In genomic region chr6:26600759-26601158, GRCh38 we compare ENCODE assay signal across 14 cellular contexts.
"Had no signal": no experiment of that assay in that cellular context is flagged by ENCODE, and none has a peak within 500 bp of the region (broad histone marks: within the 10 kb centered on the region; RNA-seq: fewer than 3 reads in every experiment).

No MANE protein-coding gene starts in this region.

- H3K4me3 ChIP-seq: cardiac muscle cell, lower lobe of right lung, tibial nerve, vagina had no signal

- DNase-seq: activated CD4-positive, CD25-positive, alpha-beta regulatory T cell; activated CD8-positive, alpha-beta memory T cell treated with anti-CD3 and anti-CD28 coated beads, Interleukin-2, amount 50 U/mL, for 48 hours; activated gamma-delta T cell; left colon; lower lobe of right lung; stimulated activated CD4-positive, alpha-beta T cell treated with anti-CD3 and anti-CD28 coated beads, Interleukin-12 subunit alpha, Interleukin-12 subunit beta, amount 100 ng/mL, for 4 hours; stimulated activated CD4-positive, alpha-beta T cell treated with anti-CD3 and anti-CD28 coated beads, Interleukin-2, amount 100 ng/mL, for 24 hours; substantia nigra; SW 1271 had no signal

- H3K9me3 ChIP-seq: lower lobe of right lung, tibial nerve, vagina had no signal

- H3K9me3 Mint-ChIP-seq: mesothelial cell of epicardium had no signal

- H3K4me3 Mint-ChIP-seq: mesothelial cell of epicardium had no signal

- H3K27ac Mint-ChIP-seq: mesothelial cell of epicardium had no signal

- H3K27me3 ChIP-seq: cardiac muscle cell, tibial nerve, vagina had no signal

- ATAC-seq: esophagus mucosa, left colon, lower lobe of right lung had no signal

- H3K27ac ChIP-seq: cardiac muscle cell, lower lobe of right lung, tibial nerve, vagina had no signal
